Comparison of ENCODE assay signal across 28 cellular contexts in the genomic region with DNA sequence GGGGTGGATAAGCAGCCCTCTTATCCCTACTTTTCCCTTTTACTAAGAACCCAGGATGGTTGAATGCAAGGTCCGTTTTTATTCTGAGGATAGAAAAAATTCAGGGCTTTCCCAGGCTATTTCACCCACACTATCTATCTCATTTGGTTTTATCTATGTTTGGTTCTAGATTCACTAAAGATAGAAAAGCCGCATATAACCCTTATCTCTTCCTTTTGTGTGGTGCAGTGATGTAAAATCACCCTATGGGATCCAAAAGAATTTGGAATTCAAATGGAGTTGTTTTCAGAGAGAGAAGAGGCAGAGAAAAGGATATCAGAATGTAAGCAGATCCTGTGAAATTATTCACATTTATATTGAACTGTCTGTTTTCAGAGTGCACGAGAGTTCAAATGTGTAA.
"Had no signal": no experiment of that assay in that cellular context is flagged by ENCODE, and none has a peak within 500 bp of the region (broad histone marks: within the 10 kb centered on the region; RNA-seq: fewer than 3 reads in every experiment).

No MANE protein-coding gene starts in this region.

- H3K4me3 Mint-ChIP-seq: natural killer cell; nephron; neural progenitor cell; stimulated activated effector memory CD8-positive, alpha-beta T cell treated with anti-CD3 and anti-CD28 coated beads, Interleukin-12 subunit alpha, Interleukin-12 subunit beta, amount 100 ng/mL, for 72 hours; stimulated activated naive B cell treated with anti-CD40 and anti-IgM and Interleukin-4, amounts not matched to agents 10 μg/mL and 1 μg/mL and 100 μg/mL, for 72 hours; stimulated activated naive CD8-positive, alpha-beta T cell treated with anti-CD3 and anti-CD28 coated beads, Interleukin-15, Interleukin-2, amounts not matched to agents 100 ng/mL and 50 ng/mL, for 24 hours had no signal

- H3K27me3 Mint-ChIP-seq: progenitor cell of endocrine pancreas had no signal

- H3K9me3 ChIP-seq: ovary, right lobe of liver, sigmoid colon, stomach, thoracic aorta, thyroid gland, upper lobe of left lung, vagina had no signal

- H3K27ac ChIP-seq: neural progenitor cell, ovary, parathyroid adenoma, psoas muscle, right lobe of liver, sigmoid colon, stomach, thoracic aorta, thyroid gland, tibial nerve, upper lobe of left lung, vagina had no signal

- H3K27me3 ChIP-seq: neural progenitor cell, ovary, right lobe of liver, sigmoid colon, stomach, thyroid gland, tibial nerve, upper lobe of left lung, vagina had no signal

- H3K4me1 ChIP-seq: parathyroid adenoma, psoas muscle, sigmoid colon had no signal

- DNase-seq: natural killer cell; occipital lobe; ovary; posterior cingulate gyrus; psoas muscle; right cardiac atrium; right lobe of liver; sigmoid colon; small intestine; stimulated activated CD4-positive, alpha-beta T cell treated with anti-CD3 and anti-CD28 coated beads, Interleukin-15, amount 100 ng/mL, for 24 hours; stimulated activated CD4-positive, alpha-beta T cell treated with anti-CD3 and anti-CD28 coated beads, Interleukin-2, amount 100 ng/mL, for 24 hours; stimulated activated CD4-positive, alpha-beta T cell treated with anti-CD3 and anti-CD28 coated beads, Interleukin-2, amount 100 ng/mL, for 48 hours; stimulated activated CD4-positive, alpha-beta T cell treated with anti-CD3 and anti-CD28 coated beads, Interleukin-4, amount 100 ng/mL, for 24 hours; stimulated activated naive B cell treated with anti-CD40 and anti-IgM and Interleukin-4, amounts not matched to agents 10 μg/mL and 1 μg/mL and 100 μg/mL, for 72 hours; stimulated activated naive CD4-positive, alpha-beta T cell treated with Interleukin-2 at 50 U/mL for 16 hours; stomach; thyroid gland; trophoblast cell; upper lobe of left lung had no signal

- H3K36me3 ChIP-seq: neural progenitor cell, ovary, right lobe of liver, sigmoid colon, stomach, thoracic aorta, thyroid gland, tibial nerve, upper lobe of left lung, vagina had no signal

- H3K9ac ChIP-seq: neural progenitor cell, parathyroid adenoma had no signal

- H3K36me3 Mint-ChIP-seq: natural killer cell; neural progenitor cell; stimulated activated effector memory CD8-positive, alpha-beta T cell treated with anti-CD3 and anti-CD28 coated beads, Interleukin-12 subunit alpha, Interleukin-12 subunit beta, amount 100 ng/mL, for 72 hours; stimulated activated naive B cell treated with anti-CD40 and anti-IgM and Interleukin-4, amounts not matched to agents 10 μg/mL and 1 μg/mL and 100 μg/mL, for 72 hours had no signal

- H3K79me2 ChIP-seq: parathyroid adenoma had no signal

- H3K9me3 Mint-ChIP-seq: natural killer cell; stimulated activated effector memory CD8-positive, alpha-beta T cell treated with anti-CD3 and anti-CD28 coated beads, Interleukin-12 subunit alpha, Interleukin-12 subunit beta, amount 100 ng/mL, for 72 hours; stimulated activated naive CD8-positive, alpha-beta T cell treated with anti-CD3 and anti-CD28 coated beads, Interleukin-15, Interleukin-2, amounts not matched to agents 100 ng/mL and 50 ng/mL, for 24 hours had no signal

- H3K27ac Mint-ChIP-seq: natural killer cell; nephron; neural progenitor cell; progenitor cell of endocrine pancreas; stimulated activated effector memory CD8-positive, alpha-beta T cell treated with anti-CD3 and anti-CD28 coated beads, Interleukin-12 subunit alpha, Interleukin-12 subunit beta, amount 100 ng/mL, for 72 hours; stimulated activated naive B cell treated with anti-CD40 and anti-IgM and Interleukin-4, amounts not matched to agents 10 μg/mL and 1 μg/mL and 100 μg/mL, for 72 hours; stimulated activated naive CD8-positive, alpha-beta T cell treated with anti-CD3 and anti-CD28 coated beads, Interleukin-15, Interleukin-2, amounts not matched to agents 100 ng/mL and 50 ng/mL, for 24 hours had no signal

- H3K4me3 ChIP-seq: neural progenitor cell, ovary, psoas muscle, right lobe of liver, sigmoid colon, stomach, thoracic aorta, thyroid gland, tibial nerve, upper lobe of left lung, vagina had no signal

- H3K4me2 ChIP-seq: neural progenitor cell had no signal
